In genomic region chr6:74249658-74250057, GRCh38 we compare ENCODE assay signal across 13 cellular contexts.
A peak's percentile ranks its signal among the peaks of the same experiment; 100 is the strongest.
DNase-seq lines count a peak whose midpoint lies in the region; ATAC-seq and TF ChIP-seq lines count a peak whose summit lies in the region.
"Had no signal": no experiment of that assay in that cellular context is flagged by ENCODE, and none has a peak within 500 bp of the region (broad histone marks: within the 10 kb centered on the region; RNA-seq: fewer than 3 reads in every experiment).

No MANE protein-coding gene starts in this region.

- no peaks in the 10 kb centered on the region for H3K36me3 Mint-ChIP-seq in glutamatergic neuron (ENCODE audit: unreplicated experiment)
- H3K36me3 Mint-ChIP-seq: neural progenitor cell had no signal

- H3K9me3 Mint-ChIP-seq in glutamatergic neuron (ENCODE audit: unreplicated experiment) = peaks cover 1% of the 10 kb centered on the region

- H3K4me3 ChIP-seq in SJSA1 = no peak overlapping the region
- H3K4me3 ChIP-seq: neural progenitor cell, Peyer's patch had no signal

- peak; percentile 78 for ATAC-seq in GM19043 (IDR thresholded peaks at IDR 0.05; ENCODE audit: low read depth, unreplicated experiment)
- ATAC-seq in HG02981 (IDR thresholded peaks at IDR 0.05; ENCODE audit: unreplicated experiment) = peak; percentile 82
- no peak for ATAC-seq in HG02571 (IDR thresholded peaks at IDR 0.05; ENCODE audit: unreplicated experiment)
- no peak for ATAC-seq in HG02610 (IDR thresholded peaks at IDR 0.05; ENCODE audit: unreplicated experiment)
- ATAC-seq in GM21367 (IDR thresholded peaks at IDR 0.05; ENCODE audit: unreplicated experiment) = no peak

- peaks cover 2% of the 10 kb centered on the region for H3K4me1 Mint-ChIP-seq in glutamatergic neuron (ENCODE audit: low read depth, unreplicated experiment)
- H3K4me1 Mint-ChIP-seq: neural progenitor cell had no signal

- no peak overlapping the region for H3K4me3 Mint-ChIP-seq in glutamatergic neuron (ENCODE audit: unreplicated experiment)
- H3K4me3 Mint-ChIP-seq: neural progenitor cell had no signal

- no peaks in the 10 kb centered on the region for H3K36me3 ChIP-seq in SJSA1
- H3K36me3 ChIP-seq: neural progenitor cell, Peyer's patch had no signal

- no peaks in the 10 kb centered on the region for H3K9me3 ChIP-seq in SJSA1 (replicated peaks)
- H3K9me3 ChIP-seq: Peyer's patch had no signal

- TF ChIP-seq CTCF in glutamatergic neuron (IDR thresholded peaks at IDR 0.05; ENCODE audit: partially characterized antibody, unreplicated experiment) = no peak

- peak in 1 of 2 experiments; percentile 60 for DNase-seq in SJSA1 (ENCODE audit: low read depth in 1 of 2, low spot score in 2 of 2)
- DNase-seq in non-pigmented ciliary epithelial cell (ENCODE audit: low read depth) = peak; percentile 40
- DNase-seq in glutamatergic neuron = no peak
- DNase-seq: DMS79 treated with DMSO at 0.1 percent for 48 hours; effector CD8-positive, alpha-beta T cell; NCI-H187; Peyer's patch had no signal

- H3K27ac ChIP-seq in SJSA1 = peak overlapping the region; percentile 53
- H3K27ac ChIP-seq: neural progenitor cell, Peyer's patch had no signal

- peaks cover 2% of the 10 kb centered on the region for H3K27me3 Mint-ChIP-seq in glutamatergic neuron (ENCODE audit: unreplicated experiment)

- no peaks in the 10 kb centered on the region for H3K27me3 ChIP-seq in SJSA1 (replicated peaks)
- H3K27me3 ChIP-seq: neural progenitor cell, Peyer's patch had no signal

- H3K4me1 ChIP-seq in SJSA1 (replicated peaks) = peaks cover 21% of the 10 kb centered on the region
- H3K4me1 ChIP-seq: neural progenitor cell, Peyer's patch had no signal

- no peak overlapping the region for H3K27ac Mint-ChIP-seq in glutamatergic neuron (ENCODE audit: unreplicated experiment)
- H3K27ac Mint-ChIP-seq: neural progenitor cell had no signal

Comparison
In these comparisons a context has a peak if more than half of its experiments do, and no peak if none do; other contexts are left out.
1. ATAC-seq: peak in GM19043 (single experiment) and HG02981 (single experiment); none in HG02571 (single experiment), HG02610 (single experiment) and GM21367 (single experiment).